ENCODE assay signal across 14 cellular contexts in the genomic region with DNA sequence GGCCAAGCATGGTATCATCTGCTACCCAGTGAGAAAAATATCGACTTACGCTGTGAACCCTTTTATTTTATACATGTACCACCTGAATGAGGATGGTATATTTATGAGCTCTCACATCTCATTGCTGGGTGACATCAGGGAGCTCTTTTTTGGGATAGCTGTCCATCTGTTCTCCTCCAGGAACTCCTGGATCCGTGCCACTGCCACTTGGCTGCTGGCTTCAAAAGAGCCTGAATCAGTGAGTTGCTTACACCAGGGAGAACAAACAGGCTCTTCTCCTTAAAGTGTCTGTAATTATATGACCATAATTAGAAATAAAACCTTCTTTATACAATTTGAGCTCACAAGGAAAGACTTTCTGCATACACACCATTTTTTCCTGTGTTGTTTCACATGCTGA.
A peak's percentile ranks its signal among the peaks of the same experiment; 100 is the strongest.
DNase-seq lines count a peak whose midpoint lies in the region; ATAC-seq, FAIRE-seq and TF ChIP-seq lines count a peak whose summit lies in the region.
"Had no signal": no experiment of that assay in that cellular context is flagged by ENCODE, and none has a peak within 500 bp of the region (broad histone marks: within the 10 kb centered on the region; RNA-seq: fewer than 3 reads in every experiment).

No MANE protein-coding gene starts in this region.

- no peak for FAIRE-seq in kidney (lab: Jason Lieb, UNC)

- peaks cover 0 to 95% (median 63%) of the 10 kb centered on the region in 4 donors for H3K4me1 ChIP-seq in sigmoid colon
- peaks cover 5 to 13% of the 10 kb centered on the region in 2 donors for H3K4me1 ChIP-seq in kidney (ENCODE audit: control insufficient read depth in 1 of 2, insufficient read depth in 1 of 2, low read depth in 1 of 2, low read length in 2 of 2)
- peaks cover 5% of the 10 kb centered on the region for H3K4me1 ChIP-seq in CD8-positive, alpha-beta T cell (ENCODE audit: insufficient read depth, low read length)

- POLR2A ChIA-PET in CD8-positive, alpha-beta T cell (lab: Charles Lee), result interaction anchor here (0.6 to 1.6 kb wide), 2 partner anchors 11 to 511 kb away, joined by 3 to 5 read pairs; no protein-coding TSS in a partner anchor
- POLR2A ChIA-PET in activated CD8-positive, alpha-beta T cell treated with anti-CD3 and anti-CD28 coated beads for 36 hours (lab: Charles Lee), result interaction anchor here (0.5 kb wide), 1 partner anchor 133 kb away, joined by 3 read pairs; no protein-coding TSS in a partner anchor

- intact Hi-C loops in Right ventricle myocardium inferior (cut with DNase I), result no loop called here
- intact Hi-C loops in sigmoid colon (cut with DNase I), result loop anchor here (5.0 kb wide), 1 partner anchor 80 kb away; no protein-coding TSS in a partner anchor
- intact Hi-C loops in kidney (cut with DNase I), result no loop called here
- intact Hi-C loops in CD8-positive, alpha-beta T cell (cut with DNase I, micrococcal nuclease), result no loop called here
- intact Hi-C loops in activated CD8-positive, alpha-beta T cell treated with anti-CD3 and anti-CD28 coated beads for 36 hours (cut with micrococcal nuclease), result no loop called here

- H3K27me3 Mint-ChIP-seq in CD8-positive, alpha-beta T cell (ENCODE audit: low read depth), result no peaks in the 10 kb centered on the region
- H3K27me3 Mint-ChIP-seq in activated CD8-positive, alpha-beta T cell treated with anti-CD3 and anti-CD28 coated beads for 36 hours, result no peaks in the 10 kb centered on the region

- H3K27me3 ChIP-seq in MG63 (no peaks in the 10 kb centered on the region), sigmoid colon (no peaks in the 10 kb centered on the region)
- no peaks in the 10 kb centered on the region for H3K27me3 ChIP-seq in CD8-positive, alpha-beta T cell (ENCODE audit: insufficient read depth, low read length)
- H3K27me3 ChIP-seq: foreskin keratinocyte had no signal

- TF ChIP-seq EP300 in sigmoid colon (IDR thresholded peaks at IDR 0.05), result no peak

- CTCF ChIA-PET in CD8-positive, alpha-beta T cell (lab: Charles Lee), result interaction anchor here (1.8 kb wide), 1 partner anchor 11 kb away, joined by 4 read pairs; no protein-coding TSS in a partner anchor
- CTCF ChIA-PET in activated CD8-positive, alpha-beta T cell treated with anti-CD3 and anti-CD28 coated beads for 36 hours (lab: Charles Lee), result no interaction called here

- DNase-seq in MG63 (peak; percentile 75), NCI-H82 treated with DMSO at 0.1 percent for 48 hours (lab: John Stamatoyannopoulos, UW; ENCODE audit: unreplicated experiment) (peak; percentile 24), Right ventricle myocardium inferior (ENCODE audit: missing footprints) (peak; percentile 82), sigmoid colon (peak; percentile 80), kidney (no peak)
- DNase-seq in CD8-positive, alpha-beta T cell, result no peak
- no peak for DNase-seq in activated CD8-positive, alpha-beta T cell treated with anti-CD3 and anti-CD28 coated beads for 36 hours
- DNase-seq: activated T-cell treated with anti-CD3 and anti-CD28 coated beads, Interleukin-2, amount 50 U/mL, for 4 hours; Caco-2; foreskin keratinocyte; KBM-7; mesendoderm had no signal

- no peaks in the 10 kb centered on the region for H3K9me3 ChIP-seq in MG63
- no peaks in the 10 kb centered on the region for H3K9me3 ChIP-seq in sigmoid colon
- H3K9me3 ChIP-seq in kidney (ENCODE audit: control insufficient read depth in 1 of 2, low read length in 2 of 2), result no peaks in the 10 kb centered on the region
- no peaks in the 10 kb centered on the region for H3K9me3 ChIP-seq in CD8-positive, alpha-beta T cell (ENCODE audit: low read length)
- H3K9me3 ChIP-seq: Caco-2 had no signal

- no peak overlapping the region for H3K4me3 ChIP-seq in MG63
- no peak overlapping the region for H3K4me3 ChIP-seq in sigmoid colon
- no peak overlapping the region for H3K4me3 ChIP-seq in kidney (ENCODE audit: low read length in 2 of 2)
- H3K4me3 ChIP-seq in CD8-positive, alpha-beta T cell (ENCODE audit: low read depth, low read length), result no peak overlapping the region
- H3K4me3 ChIP-seq: skin epidermis had no signal

- H3K4me1 Mint-ChIP-seq in CD8-positive, alpha-beta T cell (ENCODE audit: low read depth), result peaks cover 53% of the 10 kb centered on the region
- peaks cover 21% of the 10 kb centered on the region for H3K4me1 Mint-ChIP-seq in activated CD8-positive, alpha-beta T cell treated with anti-CD3 and anti-CD28 coated beads for 36 hours (ENCODE audit: low read depth)

- H3K36me3 Mint-ChIP-seq in CD8-positive, alpha-beta T cell, result peaks cover 16% of the 10 kb centered on the region
- peaks cover 4% of the 10 kb centered on the region for H3K36me3 Mint-ChIP-seq in activated CD8-positive, alpha-beta T cell treated with anti-CD3 and anti-CD28 coated beads for 36 hours (ENCODE audit: low read depth)

- no peak overlapping the region for H3K27ac Mint-ChIP-seq in CD8-positive, alpha-beta T cell
- no peak overlapping the region for H3K27ac Mint-ChIP-seq in activated CD8-positive, alpha-beta T cell treated with anti-CD3 and anti-CD28 coated beads for 36 hours

- no peak for TF ChIP-seq CTCF in sigmoid colon (IDR thresholded peaks at IDR 0.05)
- TF ChIP-seq CTCF in kidney (IDR thresholded peaks at IDR 0.05; ENCODE audit: borderline replicate concordance, extremely low read depth, insufficient read depth), result no peak
- TF ChIP-seq CTCF in CD8-positive, alpha-beta T cell (IDR thresholded peaks at IDR 0.05), result no peak
- no peak for TF ChIP-seq CTCF in activated CD8-positive, alpha-beta T cell treated with anti-CD3 and anti-CD28 coated beads for 36 hours (IDR thresholded peaks at IDR 0.05)

- H3K27ac ChIP-seq in sigmoid colon, result peak overlapping the region; percentile 70 to 89 (median 82)
- no peak overlapping the region for H3K27ac ChIP-seq in kidney (ENCODE audit: low read depth in 2 of 2, low read length in 2 of 2)
- no peak overlapping the region for H3K27ac ChIP-seq in CD8-positive, alpha-beta T cell (ENCODE audit: low read depth, low read length)
- H3K27ac ChIP-seq: foreskin keratinocyte, skin epidermis had no signal

- no peak overlapping the region for H3K9ac ChIP-seq in kidney (ENCODE audit: low read length in 2 of 2)

- WGBS in sigmoid colon, 2 donors, result 86 to 89% methylated on average over 3 of the region's 3 CpGs

- ATAC-seq in Right ventricle myocardium inferior (peak; percentile 77), HG02642 (IDR thresholded peaks at IDR 0.05; ENCODE audit: poor library complexity, unreplicated experiment) (no peak)
- no peak for ATAC-seq in CD8-positive, alpha-beta T cell
- ATAC-seq in activated CD8-positive, alpha-beta T cell treated with anti-CD3 and anti-CD28 coated beads for 36 hours, result no peak
- ATAC-seq: activated T-cell treated with anti-CD3 and anti-CD28 coated beads, Interleukin-2, amount 50 U/mL, for 4 hours; foreskin keratinocyte had no signal

- H3K4me3 Mint-ChIP-seq in CD8-positive, alpha-beta T cell, result no peak overlapping the region
- no peak overlapping the region for H3K4me3 Mint-ChIP-seq in activated CD8-positive, alpha-beta T cell treated with anti-CD3 and anti-CD28 coated beads for 36 hours
- H3K4me3 Mint-ChIP-seq: activated T-cell treated with anti-CD3 and anti-CD28 coated beads, Interleukin-2, amount 50 U/mL, for 4 hours had no signal

- TF ChIP-seq POLR2A in sigmoid colon (IDR thresholded peaks at IDR 0.05), result no peak

- no peaks in the 10 kb centered on the region for H3K36me3 ChIP-seq in MG63
- no peaks in the 10 kb centered on the region for H3K36me3 ChIP-seq in sigmoid colon
- H3K36me3 ChIP-seq in kidney (ENCODE audit: control insufficient read depth in 1 of 2, insufficient read depth in 2 of 2, low read length in 2 of 2), result no peaks in the 10 kb centered on the region
- H3K36me3 ChIP-seq in CD8-positive, alpha-beta T cell (ENCODE audit: insufficient read depth, low read length), result no peaks in the 10 kb centered on the region

- H3K9me3 Mint-ChIP-seq in CD8-positive, alpha-beta T cell, result no peaks in the 10 kb centered on the region
- H3K9me3 Mint-ChIP-seq in activated CD8-positive, alpha-beta T cell treated with anti-CD3 and anti-CD28 coated beads for 36 hours, result no peaks in the 10 kb centered on the region
- H3K9me3 Mint-ChIP-seq: activated T-cell treated with anti-CD3 and anti-CD28 coated beads, Interleukin-2, amount 50 U/mL, for 4 hours had no signal

Comparison
In these comparisons a context has a peak if more than half of its experiments do, and no peak if none do; other contexts are left out.
1. DNase-seq: peak in MG63 (single experiment), NCI-H82 treated with DMSO at 0.1 percent for 48 hours (single experiment), Right ventricle myocardium inferior (single experiment) and sigmoid colon (single experiment); none in kidney (single experiment), CD8-positive, alpha-beta T cell (0 of 7) and activated CD8-positive, alpha-beta T cell treated with anti-CD3 and anti-CD28 coated beads for 36 hours (single experiment).
2. H3K27ac ChIP-seq: peak in sigmoid colon (4 of 4); none in kidney (0 of 2) and CD8-positive, alpha-beta T cell (single experiment).